In genomic region chr1:235647537-235647936, GRCh38 we compare ENCODE assay signal across 1 cellular context.
TF ChIP-seq lines count a peak whose summit lies in the region.
"Not testable (repeated sequence)": the region's sequence is repeated elsewhere in the genome, so short reads cannot be mapped to it uniquely, and the experiment has no call there.

No MANE protein-coding gene starts in this region.

TF ChIP-seq in HepG2, 621 proteins besides CTCF, POLR2A, EP300 and RAD21 (continued from another document and continues in another):
- TF ChIP-seq ZFP91 (CRISPR knock-in tag; IDR thresholded peaks at IDR 0.05; ENCODE audit: borderline replicate concordance): peak; percentile 41; the same call in 1 of the 2 replicates
- TF ChIP-seq SAP130 (CRISPR knock-in tag; IDR thresholded peaks at IDR 0.05; ENCODE audit: low read depth): peak; percentile 95
- peak; percentile 80 for TF ChIP-seq ZBTB38 (CRISPR knock-in tag; IDR thresholded peaks at IDR 0.05)
- TF ChIP-seq MEIS2 (CRISPR knock-in tag; IDR thresholded peaks at IDR 0.05): peak; percentile 59; the same call in 1 of the 2 replicates
- peak; percentile 85; the same call in 1 of the 2 replicates for TF ChIP-seq ZZZ3 (CRISPR knock-in tag; IDR thresholded peaks at IDR 0.05; ENCODE audit: borderline replicate concordance)
- TF ChIP-seq MXD3 (CRISPR knock-in tag; IDR thresholded peaks at IDR 0.05): 0 out of 2 replicates have a peak, but pooled peaks have one; percentile 32
- peak; percentile 93 for TF ChIP-seq TFAP4 (IDR thresholded peaks at IDR 0.05; ENCODE audit: borderline replicate concordance, low read depth)
- peak; percentile 90 for TF ChIP-seq ZNF280B (CRISPR knock-in tag; IDR thresholded peaks at IDR 0.05; ENCODE audit: borderline replicate concordance)
- 0 out of 2 replicates have a peak, but pooled peaks have one; percentile 39 for TF ChIP-seq ZNF782 (CRISPR knock-in tag; IDR thresholded peaks at IDR 0.05; ENCODE audit: borderline replicate concordance)
- TF ChIP-seq TOE1 (CRISPR knock-in tag; IDR thresholded peaks at IDR 0.05): 0 out of 2 replicates have a peak, but pooled peaks have one; percentile 67
- peak; percentile 59; the same call in 1 of the 2 replicates for TF ChIP-seq THAP11 (CRISPR knock-in tag; IDR thresholded peaks at IDR 0.05)
- 0 out of 2 replicates have a peak, but pooled peaks have one; percentile 49 for TF ChIP-seq SNAPC4 (CRISPR knock-in tag; IDR thresholded peaks at IDR 0.05)
- peak; percentile 84 for TF ChIP-seq ZMYM4 (CRISPR knock-in tag; IDR thresholded peaks at IDR 0.05)
- TF ChIP-seq MEF2D (CRISPR knock-in tag; IDR thresholded peaks at IDR 0.05): peak; percentile 66; the same call in 1 of the 2 replicates
- TF ChIP-seq FOXP1 (IDR thresholded peaks at IDR 0.05): peak; percentile 61; the same call in 1 of the 2 replicates
- TF ChIP-seq FOXP1 (CRISPR knock-in tag; IDR thresholded peaks at IDR 0.05): peak; percentile 91
- peak; percentile 77 for TF ChIP-seq NR2F6 (IDR thresholded peaks at IDR 0.05)
- TF ChIP-seq NR2F6 (CRISPR knock-in tag; IDR thresholded peaks at IDR 0.05): peak; percentile 90
- peak; percentile 90 for TF ChIP-seq ARID5B (CRISPR knock-in tag; IDR thresholded peaks at IDR 0.05)
- TF ChIP-seq HNF4A (CRISPR knock-in tag; IDR thresholded peaks at IDR 0.05): peak; percentile 98
- not testable (repeated sequence) for TF ChIP-seq SOX13 (IDR thresholded peaks at IDR 0.05)
- peak in 1 of 2 experiments; percentile 72; a peak in 2 of 4 replicates for TF ChIP-seq SOX13 (CRISPR knock-in tag; conservative IDR thresholded peaks at IDR 0.05 in 1 of 2, IDR thresholded peaks at IDR 0.05 in 1 of 2)
- 0 out of 2 replicates have a peak, but pooled peaks have one; percentile 39 for TF ChIP-seq ZNF230 (CRISPR knock-in tag; IDR thresholded peaks at IDR 0.05)
- TF ChIP-seq AHDC1 (CRISPR knock-in tag; IDR thresholded peaks at IDR 0.05; ENCODE audit: borderline replicate concordance): peak; percentile 83; the same call in 1 of the 2 replicates
- TF ChIP-seq NR2C2 (CRISPR knock-in tag; IDR thresholded peaks at IDR 0.05; ENCODE audit: borderline replicate concordance): peak; percentile 71
- peak; percentile 57; the same call in 1 of the 2 replicates for TF ChIP-seq KMT2B (CRISPR knock-in tag; IDR thresholded peaks at IDR 0.05)
- TF ChIP-seq TARDBP (CRISPR knock-in tag; IDR thresholded peaks at IDR 0.05): peak; percentile 73
- TF ChIP-seq KDM4B (CRISPR knock-in tag; IDR thresholded peaks at IDR 0.05): 0 out of 2 replicates have a peak, but pooled peaks have one; percentile 24
- peak in 1 of 2 experiments; percentile 53; a peak in 1 of 4 replicates for TF ChIP-seq REST (IDR thresholded peaks at IDR 0.05; ENCODE audit: borderline replicate concordance in 1 of 2, low read depth in 1 of 2, low read length in 2 of 2)
- TF ChIP-seq ZNF772 (CRISPR knock-in tag; IDR thresholded peaks at IDR 0.05): peak; percentile 22; the same call in 1 of the 2 replicates
